In the genomic region with DNA sequence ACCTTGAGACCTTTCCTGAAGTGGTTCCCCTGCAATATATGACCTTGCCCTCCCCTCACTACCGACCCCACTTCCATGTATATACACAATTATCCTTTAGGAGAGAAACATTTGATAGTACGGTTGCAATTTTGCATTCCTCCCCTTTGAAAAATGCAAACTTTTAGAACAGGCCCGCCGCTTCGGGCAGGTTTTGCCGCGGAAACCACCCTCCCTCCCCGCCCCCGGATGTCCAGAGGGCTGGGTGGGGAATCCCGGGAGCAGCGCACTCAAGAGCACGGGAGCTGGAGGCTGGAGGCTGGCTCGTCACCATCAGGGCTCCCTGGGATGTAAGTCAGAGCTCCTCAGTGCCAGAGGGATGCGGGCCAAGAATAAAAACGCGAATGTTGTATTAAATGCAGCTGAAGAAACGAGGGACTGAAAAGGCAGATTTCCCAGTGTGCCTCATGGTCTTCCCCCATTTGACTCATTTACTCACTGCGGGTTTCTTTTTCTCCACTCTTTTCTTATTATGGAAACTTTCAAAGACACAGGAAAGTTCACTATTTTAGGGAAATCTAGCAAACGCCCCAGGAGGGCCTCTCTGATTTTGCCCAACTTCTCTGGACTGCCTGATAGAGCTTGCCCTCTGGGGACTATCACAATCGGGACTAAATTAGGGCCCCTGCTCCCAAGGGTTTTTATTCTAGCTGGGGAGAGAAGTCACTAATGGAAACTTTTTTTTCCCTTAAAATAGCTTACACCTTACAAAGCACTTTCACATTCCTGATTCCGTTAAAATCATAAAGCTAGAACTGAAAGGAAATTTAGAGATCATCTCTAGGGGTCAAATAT, we compare ENCODE assay signal across 8 cellular contexts. TPM values are rescaled to one million over a fixed set of nuclear protein-coding genes. Genes with fewer than 3 reads are reported as not detected.
DNase-seq lines count a peak whose midpoint lies in the region; ATAC-seq and TF ChIP-seq lines count a peak whose summit lies in the region.

No MANE protein-coding gene starts in this region.

- H3K27ac Mint-ChIP-seq in chondrocyte (ENCODE audit: unreplicated experiment) = peak overlapping the region; percentile 88
- peak overlapping the region; percentile 8 to 82 for H3K27ac Mint-ChIP-seq in stimulated activated naive CD8-positive, alpha-beta T cell treated with anti-CD3 and anti-CD28 coated beads, Interleukin-15, amount 100 ng/mL, for 72 hours

- POLR2A ChIA-PET in RWPE1 (lab: Yijun Ruan, JAX; ENCODE audit: low non-redundant PET) = no interaction called here

- DNase-seq in GM12864 (ENCODE audit: low read depth) (no peak), RWPE1 (ENCODE audit: low spot score) (peak; percentile 83), chondrocyte (ENCODE audit: low spot score) (no peak), left kidney (ENCODE audit: low read depth, low spot score) (peak; percentile 83)
- no peak for DNase-seq in stimulated activated naive CD8-positive, alpha-beta T cell treated with anti-CD3 and anti-CD28 coated beads, Interleukin-15, amount 100 ng/mL, for 72 hours

- peaks cover 47% of the 10 kb centered on the region for H3K4me1 Mint-ChIP-seq in chondrocyte (ENCODE audit: low read depth)
- H3K4me1 Mint-ChIP-seq in stimulated activated naive CD8-positive, alpha-beta T cell treated with anti-CD3 and anti-CD28 coated beads, Interleukin-15, amount 100 ng/mL, for 72 hours = peaks cover 8% of the 10 kb centered on the region

- no peak for TF ChIP-seq CTCF in GM12864 (IDR thresholded peaks at IDR 0.05; ENCODE audit: low read depth, low read length, missing control alignments)
- no peak for TF ChIP-seq CTCF in RWPE1 (conservative IDR thresholded peaks at IDR 0.05; ENCODE audit: low read depth)
- TF ChIP-seq CTCF in chondrocyte (IDR thresholded peaks at IDR 0.05) = no peak

- no peaks in the 10 kb centered on the region for H3K9me3 Mint-ChIP-seq in chondrocyte (ENCODE audit: low read depth)
- no peaks in the 10 kb centered on the region for H3K9me3 Mint-ChIP-seq in stimulated activated naive CD8-positive, alpha-beta T cell treated with anti-CD3 and anti-CD28 coated beads, Interleukin-15, amount 100 ng/mL, for 72 hours

- no peaks in the 10 kb centered on the region for H3K36me3 Mint-ChIP-seq in chondrocyte (ENCODE audit: low read depth)

- ATAC-seq in stimulated activated naive CD8-positive, alpha-beta T cell treated with anti-CD3 and anti-CD28 coated beads, Interleukin-15, amount 100 ng/mL, for 72 hours = no peak
- ATAC-seq in GM21390 (IDR thresholded peaks at IDR 0.05; ENCODE audit: unreplicated experiment) (no peak), GM18907 (IDR thresholded peaks at IDR 0.05; ENCODE audit: unreplicated experiment) (no peak), HG03097 (IDR thresholded peaks at IDR 0.05; ENCODE audit: low FRiP score, unreplicated experiment) (no peak)

- peak overlapping the region; percentile 40 for H3K4me3 ChIP-seq in GM12864 (ENCODE audit: low read depth, low read length)

- H3K27ac ChIP-seq in RWPE1 = peak overlapping the region; percentile 98

- peaks cover 1% of the 10 kb centered on the region for H3K27me3 Mint-ChIP-seq in chondrocyte (ENCODE audit: low read depth)
- H3K27me3 Mint-ChIP-seq in stimulated activated naive CD8-positive, alpha-beta T cell treated with anti-CD3 and anti-CD28 coated beads, Interleukin-15, amount 100 ng/mL, for 72 hours = no peaks in the 10 kb centered on the region

- CTCF ChIA-PET in RWPE1 (lab: Yijun Ruan, JAX) = interaction anchor here (0.6 to 1.1 kb wide), 2 partner anchors 35 to 87 kb away, joined by 3 to 5 read pairs; no protein-coding TSS in a partner anchor

- H3K4me3 Mint-ChIP-seq in chondrocyte (ENCODE audit: unreplicated experiment) = peak overlapping the region; percentile 57
- peak overlapping the region; percentile 88 to 92 for H3K4me3 Mint-ChIP-seq in stimulated activated naive CD8-positive, alpha-beta T cell treated with anti-CD3 and anti-CD28 coated beads, Interleukin-15, amount 100 ng/mL, for 72 hours

RNA-seq across cellular contexts. Expression of gene USP3, which starts 2.9 kb away (rescaled TPM):
- total RNA-seq in chondrocyte = 27.6 to 30.6 TPM (median 28.7 TPM) in 3 replicates

Comparison
In these comparisons a context has a peak if more than half of its experiments do, and no peak if none do; other contexts are left out.
1. DNase-seq: peak in RWPE1 (single experiment) and left kidney (single experiment); none in GM12864 (single experiment), chondrocyte (single experiment) and stimulated activated naive CD8-positive, alpha-beta T cell treated with anti-CD3 and anti-CD28 coated beads, Interleukin-15, amount 100 ng/mL, for 72 hours (0 of 2).